8 cellular contexts compared by ENCODE assay signal in genomic region chr2:38465789-38466127, GRCh38.
DNase-seq lines count a peak whose midpoint lies in the region; ATAC-seq lines count a peak whose summit lies in the region.

No MANE protein-coding gene starts in this region.

- no peak overlapping the region for H3K4me3 Mint-ChIP-seq in CD4-positive, alpha-beta memory T cell
- no peak overlapping the region for H3K4me3 Mint-ChIP-seq in immature natural killer cell

- no peaks in the 10 kb centered on the region for H3K9me3 ChIP-seq in CD4-positive, alpha-beta memory T cell (ENCODE audit: control insufficient read depth in 1 of 2, low read length in 2 of 2)

- H3K36me3 Mint-ChIP-seq in CD4-positive, alpha-beta memory T cell = no peaks in the 10 kb centered on the region
- H3K36me3 Mint-ChIP-seq in immature natural killer cell = no peaks in the 10 kb centered on the region

- no peaks in the 10 kb centered on the region for H3K36me3 ChIP-seq in CD4-positive, alpha-beta memory T cell (ENCODE audit: insufficient read depth, low read length)

- CTCF ChIA-PET in CD4-positive, alpha-beta memory T cell (lab: Charles Lee; ENCODE audit: partially characterized antibody) = interaction anchor here (0.6 to 5.7 kb wide), 8 partner anchors 13 to 149 kb away, joined by 4 to 84 read pairs (median 4); no protein-coding TSS in a partner anchor

- intact Hi-C loops in CD4-positive, alpha-beta memory T cell (cut with micrococcal nuclease) = loop anchor here (1.0 to 2.0 kb wide), 2 partner anchors 89 to 150 kb away; partner anchors contain the start of gene ATL2

- H3K9me3 Mint-ChIP-seq in CD4-positive, alpha-beta memory T cell = no peaks in the 10 kb centered on the region
- no peaks in the 10 kb centered on the region for H3K9me3 Mint-ChIP-seq in immature natural killer cell

- DNase-seq in CD4-positive, alpha-beta memory T cell = peak in 4 of 5 donors; percentile 5 to 14 (median 7)
- DNase-seq in GM19238 (ENCODE audit: insufficient read length, low spot score) = peak; percentile 35
- peak; percentile 15 for DNase-seq in NCI-H526 treated with DMSO at 0.1 percent for 48 hours (lab: John Stamatoyannopoulos, UW)
- DNase-seq in dermis microvascular lymphatic vessel endothelial cell (ENCODE audit: low read depth in 2 of 2) = peak; percentile 10 to 43
- peak; percentile 78 for DNase-seq in myocyte (ENCODE audit: low read depth)
- DNase-seq in NCI-H748 treated with DMSO at 0.1 percent for 48 hours (lab: John Stamatoyannopoulos, UW) = no peak
- no peak for DNase-seq in immature natural killer cell

- no peaks in the 10 kb centered on the region for H3K4me1 ChIP-seq in CD4-positive, alpha-beta memory T cell (ENCODE audit: insufficient read depth, low read length)

- no peak for ATAC-seq in GM19324 (IDR thresholded peaks at IDR 0.05; ENCODE audit: low FRiP score, unreplicated experiment)

- peaks cover 0 to 2% (median 0%) of the 10 kb centered on the region in 4 donors for H3K4me1 Mint-ChIP-seq in CD4-positive, alpha-beta memory T cell
- H3K4me1 Mint-ChIP-seq in immature natural killer cell = no peaks in the 10 kb centered on the region

- H3K27me3 Mint-ChIP-seq in CD4-positive, alpha-beta memory T cell = peaks cover 0 to 6% of the 10 kb centered on the region in 2 donors
- H3K27me3 Mint-ChIP-seq in immature natural killer cell (ENCODE audit: low read depth in 3 of 3) = peaks cover 0 to 4% (median 3%) of the 10 kb centered on the region in 3 donors

- no peak overlapping the region for H3K4me3 ChIP-seq in CD4-positive, alpha-beta memory T cell (ENCODE audit: low read length in 2 of 2)

- H3K27ac Mint-ChIP-seq in CD4-positive, alpha-beta memory T cell = no peak overlapping the region
- H3K27ac Mint-ChIP-seq in immature natural killer cell = no peak overlapping the region

- H3K27me3 ChIP-seq in CD4-positive, alpha-beta memory T cell (ENCODE audit: insufficient read depth, low read length) = no peaks in the 10 kb centered on the region

- no peak overlapping the region for H3K27ac ChIP-seq in CD4-positive, alpha-beta memory T cell (ENCODE audit: low read depth, low read length)

- POLR2A ChIA-PET in CD4-positive, alpha-beta memory T cell (lab: Charles Lee; ENCODE audit: partially characterized antibody) = interaction anchor here (0.6 kb wide), 1 partner anchor 78 kb away, joined by 3 read pairs; no protein-coding TSS in a partner anchor

Comparison
In these comparisons a context has a peak if more than half of its experiments do, and no peak if none do; other contexts are left out.
1. DNase-seq: peak in CD4-positive, alpha-beta memory T cell (4 of 5), GM19238 (single experiment), NCI-H526 treated with DMSO at 0.1 percent for 48 hours (single experiment), dermis microvascular lymphatic vessel endothelial cell (2 of 2) and myocyte (single experiment); none in NCI-H748 treated with DMSO at 0.1 percent for 48 hours (single experiment) and immature natural killer cell (0 of 3).